Comparison of ENCODE assay signal across 8 cellular contexts in genomic region chr4:89283226-89283974, GRCh38. TPM values are rescaled to one million over a fixed set of nuclear protein-coding genes. Genes with fewer than 3 reads are reported as not detected.
DNase-seq lines count a peak whose midpoint lies in the region; ATAC-seq, FAIRE-seq and TF ChIP-seq lines count a peak whose summit lies in the region.

No MANE protein-coding gene starts in this region.

- CTCF ChIA-PET in activated CD8-positive, alpha-beta memory T cell treated with anti-CD3 and anti-CD28 coated beads, Interleukin-2, amount 10 ng/mL, durations not matched to agents 7 days and 5 days (lab: Charles Lee): interaction anchor here (1.1 to 4.4 kb wide), 8 partner anchors 10 to 57 kb away, joined by 3 to 28 read pairs (median 6); no protein-coding TSS in a partner anchor
- CTCF ChIA-PET in activated B cell treated with CpG ODN at 0.5 μM for 24 hours (lab: Charles Lee): interaction anchor here (1.1 kb wide), 1 partner anchor 15 kb away, joined by 3 read pairs; no protein-coding TSS in a partner anchor

- POLR2A ChIA-PET in activated B cell treated with CpG ODN at 0.5 μM for 24 hours (lab: Charles Lee): interaction anchor here (0.8 kb wide), 1 partner anchor 41 kb away, joined by 5 read pairs; no protein-coding TSS in a partner anchor

- ATAC-seq in activated CD8-positive, alpha-beta memory T cell treated with anti-CD3 and anti-CD28 coated beads, Interleukin-2, amount 10 ng/mL, durations not matched to agents 7 days and 5 days: peak; percentile 76
- ATAC-seq in activated B cell treated with CpG ODN at 0.5 μM for 24 hours (ENCODE audit: low read depth) (peak; percentile 70), HG03378 (IDR thresholded peaks at IDR 0.05; ENCODE audit: unreplicated experiment) (no peak)
- peak; percentile 17 for ATAC-seq in stimulated activated naive CD8-positive, alpha-beta T cell treated with anti-CD3 and anti-CD28 coated beads, Interleukin-15, Interleukin-2, amounts not matched to agents 100 U/mL and 50 U/mL, for 24 hours

- H3K4me3 ChIP-seq in fibroblast of mammary gland (ENCODE audit: control insufficient read depth, low read depth, low read length): no peak overlapping the region

- no peak for TF ChIP-seq POLR2A in GM12891 (IDR thresholded peaks at IDR 0.05; ENCODE audit: low read depth, low read length)

- DNase-seq in activated CD8-positive, alpha-beta memory T cell treated with anti-CD3 and anti-CD28 coated beads, Interleukin-2, amount 10 ng/mL, durations not matched to agents 7 days and 5 days: peak; percentile 84
- no peak for DNase-seq in activated CD8-positive, alpha-beta memory T cell treated with anti-CD3 and anti-CD28 coated beads, Interleukin-2, amount 50 U/mL, for 48 hours
- DNase-seq in activated B cell treated with CpG ODN at 0.5 μM for 24 hours (no peak), fibroblast of mammary gland (ENCODE audit: low read depth) (peak; percentile 49), GM12891 (ENCODE audit: insufficient read length, low spot score) (no peak)
- no peak for DNase-seq in stimulated activated naive CD8-positive, alpha-beta T cell treated with anti-CD3 and anti-CD28 coated beads, Interleukin-15, Interleukin-2, amounts not matched to agents 100 U/mL and 50 U/mL, for 24 hours
- DNase-seq in activated CD4-positive, CD25-positive, alpha-beta regulatory T cell treated with anti-CD3 and anti-CD28 coated beads, Interleukin-2, amount 50 U/mL, for 72 hours: no peak

- no peak for FAIRE-seq in GM12891 (lab: Jason Lieb, UNC)

- TF ChIP-seq CTCF in activated B cell treated with CpG ODN at 0.5 μM for 24 hours (IDR thresholded peaks at IDR 0.05): no peak
- TF ChIP-seq CTCF in fibroblast of mammary gland (conservative IDR thresholded peaks at IDR 0.05; ENCODE audit: control insufficient read depth, insufficient read depth, low read depth, low read length): no peak

- peaks cover 34% of the 10 kb centered on the region for H3K36me3 Mint-ChIP-seq in activated CD8-positive, alpha-beta memory T cell treated with anti-CD3 and anti-CD28 coated beads, Interleukin-2, amount 10 ng/mL, durations not matched to agents 7 days and 5 days
- H3K36me3 Mint-ChIP-seq in activated B cell treated with CpG ODN at 0.5 μM for 24 hours (ENCODE audit: low read depth): no peaks in the 10 kb centered on the region

- H3K4me1 Mint-ChIP-seq in activated CD8-positive, alpha-beta memory T cell treated with anti-CD3 and anti-CD28 coated beads, Interleukin-2, amount 10 ng/mL, durations not matched to agents 7 days and 5 days: peaks cover 65% of the 10 kb centered on the region
- peaks cover 30% of the 10 kb centered on the region for H3K4me1 Mint-ChIP-seq in activated B cell treated with CpG ODN at 0.5 μM for 24 hours

- H3K27ac Mint-ChIP-seq in activated CD8-positive, alpha-beta memory T cell treated with anti-CD3 and anti-CD28 coated beads, Interleukin-2, amount 10 ng/mL, durations not matched to agents 7 days and 5 days: peak overlapping the region; percentile 91
- H3K27ac Mint-ChIP-seq in activated B cell treated with CpG ODN at 0.5 μM for 24 hours: peak overlapping the region; percentile 19

- H3K9me3 Mint-ChIP-seq in activated CD8-positive, alpha-beta memory T cell treated with anti-CD3 and anti-CD28 coated beads, Interleukin-2, amount 10 ng/mL, durations not matched to agents 7 days and 5 days (ENCODE audit: low read depth): no peaks in the 10 kb centered on the region
- no peaks in the 10 kb centered on the region for H3K9me3 Mint-ChIP-seq in activated B cell treated with CpG ODN at 0.5 μM for 24 hours

- H3K27me3 Mint-ChIP-seq in activated CD8-positive, alpha-beta memory T cell treated with anti-CD3 and anti-CD28 coated beads, Interleukin-2, amount 10 ng/mL, durations not matched to agents 7 days and 5 days: no peaks in the 10 kb centered on the region
- H3K27me3 Mint-ChIP-seq in activated B cell treated with CpG ODN at 0.5 μM for 24 hours: peaks cover 2% of the 10 kb centered on the region

- intact Hi-C loops in activated B cell treated with CpG ODN at 0.5 μM for 24 hours (cut with micrococcal nuclease): no loop called here

- peak overlapping the region; percentile 64 for H3K4me3 Mint-ChIP-seq in activated CD8-positive, alpha-beta memory T cell treated with anti-CD3 and anti-CD28 coated beads, Interleukin-2, amount 10 ng/mL, durations not matched to agents 7 days and 5 days
- peak overlapping the region; percentile 25 for H3K4me3 Mint-ChIP-seq in activated B cell treated with CpG ODN at 0.5 μM for 24 hours

TF ChIP-seq in GM12891, 5 proteins besides CTCF, POLR2A, EP300 and RAD21:
- TF ChIP-seq PAX5 (IDR thresholded peaks at IDR 0.05; ENCODE audit: insufficient read depth, low read length, severe bottlenecking) (no peak), POLR2AphosphoS5 (IDR thresholded peaks at IDR 0.05; ENCODE audit: low read depth, low read length) (no peak), SPI1 (IDR thresholded peaks at IDR 0.05; ENCODE audit: low read depth, low read length) (no peak), TAF1 (IDR thresholded peaks at IDR 0.05; ENCODE audit: low read depth, low read length) (no peak), POU2F2 (IDR thresholded peaks at IDR 0.05; ENCODE audit: low read depth, low read length) (no peak)

RNA-seq across cellular contexts. Expression of gene GPRIN3, which starts 24.2 kb away (rescaled TPM):
- total RNA-seq in activated CD8-positive, alpha-beta memory T cell treated with anti-CD3 and anti-CD28 coated beads, Interleukin-2, amount 10 ng/mL, durations not matched to agents 7 days and 5 days: 10 to 100 TPM; 66.9 to 67.5 TPM
- 1.8 and 1.9 TPM in 2 replicates for total RNA-seq in activated B cell treated with CpG ODN at 0.5 μM for 24 hours
- polyA plus RNA-seq in GM12891 (2012; ENCODE audit: low read depth, missing spikeins): under 0.01 TPM

Comparison
In these comparisons a context has a peak if more than half of its experiments do, and no peak if none do; other contexts are left out.
1. DNase-seq: peak in activated CD8-positive, alpha-beta memory T cell treated with anti-CD3 and anti-CD28 coated beads, Interleukin-2, amount 10 ng/mL, durations not matched to agents 7 days and 5 days (single experiment) and fibroblast of mammary gland (single experiment); none in activated CD8-positive, alpha-beta memory T cell treated with anti-CD3 and anti-CD28 coated beads, Interleukin-2, amount 50 U/mL, for 48 hours (single experiment), activated B cell treated with CpG ODN at 0.5 μM for 24 hours (single experiment), stimulated activated naive CD8-positive, alpha-beta T cell treated with anti-CD3 and anti-CD28 coated beads, Interleukin-15, Interleukin-2, amounts not matched to agents 100 U/mL and 50 U/mL, for 24 hours (single experiment), activated CD4-positive, CD25-positive, alpha-beta regulatory T cell treated with anti-CD3 and anti-CD28 coated beads, Interleukin-2, amount 50 U/mL, for 72 hours (single experiment) and GM12891 (single experiment).
2. RNA of gene GPRIN3, which starts 24.2 kb away (total RNA-seq): 66.9 to 67.5 TPM in activated CD8-positive, alpha-beta memory T cell treated with anti-CD3 and anti-CD28 coated beads, Interleukin-2, amount 10 ng/mL, durations not matched to agents 7 days and 5 days; 1.8 to 1.9 TPM in activated B cell treated with CpG ODN at 0.5 μM for 24 hours; every median in the first group is over 10 times any median in the second.